8 cellular contexts compared by ENCODE assay signal in genomic region chr11:69640995-69641581, GRCh38. TPM values are rescaled to one million over a fixed set of nuclear protein-coding genes. Genes with fewer than 3 reads are reported as not detected.
DNase-seq lines count a peak whose midpoint lies in the region; ATAC-seq and TF ChIP-seq lines count a peak whose summit lies in the region.

CCND1 (plus strand) TSS chr11:69641156; CDS start chr11:69641314, 158 bp downstream.

- WGBS in adrenal gland, 4 donors = 0 to 2% (median 1%) methylated on average over 17 to 49 of the region's 49 CpGs
- WGBS in ovary, 3 donors = 0 to 1% (median 1%) methylated on average over 36 to 49 of the region's 49 CpGs

- H3K4me3 ChIP-seq in adrenal gland = peak within 1 kb of the TSS; percentile 40 to 73 (median 56)
- peak within 1 kb of the TSS; percentile 57 for H3K4me3 ChIP-seq in ovary

- peak in 3 of 6 experiments; percentile 2 to 23 (median 20) for TF ChIP-seq CTCF in adrenal gland (IDR thresholded peaks at IDR 0.05)
- TF ChIP-seq CTCF in ovary (IDR thresholded peaks at IDR 0.05) = no peak

- TF ChIP-seq POLR2A in adrenal gland (IDR thresholded peaks at IDR 0.05) (peak; percentile 82 to 97), ovary (IDR thresholded peaks at IDR 0.05) (no peak)

- peaks cover 2% of the 10 kb centered on the region for H3K27me3 ChIP-seq in adrenal gland
- peaks cover 7% of the 10 kb centered on the region for H3K27me3 ChIP-seq in ovary

- H3K36me3 ChIP-seq in adrenal gland (replicated peaks in 1 of 2) = peaks cover 0 to 7% of the 10 kb centered on the region in 2 donors
- H3K36me3 ChIP-seq in ovary = no peaks in the 10 kb centered on the region

- ATAC-seq in left cardiac atrium = peak; percentile 36 to 41
- no peak for ATAC-seq in GM19467 (IDR thresholded peaks at IDR 0.05; ENCODE audit: unreplicated experiment)

- H3K4me1 ChIP-seq in adrenal gland (replicated peaks in 1 of 2) = peaks cover 39 to 66% of the 10 kb centered on the region in 2 donors
- H3K4me1 ChIP-seq in ovary (ENCODE audit: insufficient read depth) = peaks cover 8% of the 10 kb centered on the region

- H3K27ac ChIP-seq in adrenal gland (peak within 1 kb of the TSS; percentile 60 to 88 (median 77)), ovary (peak within 1 kb of the TSS in 1 of 2 donors; percentile 28)

- DNase-seq in Ammon's horn (ENCODE audit: low spot score) (peak; percentile 69), GOT3 (lab: John Stamatoyannopoulos, UW) (peak; percentile 81), OCI-M1 (lab: John Stamatoyannopoulos, UW) (peak; percentile 100), adrenal gland (peak; percentile 75 to 92 (median 85)), left cardiac atrium (peak; percentile 78), ovary (no peak)
- no peak for DNase-seq in effector CD4-positive, alpha-beta T cell

- H3K9me3 ChIP-seq in adrenal gland (replicated peaks in 1 of 3) (no peaks in the 10 kb centered on the region), ovary (no peaks in the 10 kb centered on the region)

- intact Hi-C loops in adrenal gland (cut with DNase I) = loop anchor here (5.0 kb wide), 3 partner anchors 344 to 719 kb away; partner anchors contain the start of gene MYEOV (in 1 of the 2)
- intact Hi-C loops in left cardiac atrium (cut with DNase I) = loop anchor here (5.0 kb wide), 2 partner anchors 199 to 349 kb away; partner anchors contain the start of gene MYEOV (in 2 of the 2)
- intact Hi-C loops in ovary (cut with DNase I) = loop anchor here in 3 of 4 donors (5.0 to 10.0 kb wide), 2 partner anchors 536 to 539 kb away; no protein-coding TSS in a partner anchor

- TF ChIP-seq EP300 in ovary (IDR thresholded peaks at IDR 0.05) = no peak

RNA-seq across cellular contexts. Expression of gene CCND1, which starts in this region (rescaled TPM):
- 100 to 1,000 TPM in 4 of 8 donors, 10 to 100 TPM in 4; 74.3 to 149 (median 103) TPM for total RNA-seq in adrenal gland
- polyA plus RNA-seq in adrenal gland = 10 to 100 TPM; 12.1 to 42.9 (median 29.5) TPM
- total RNA-seq in left cardiac atrium = 100 to 1,000 TPM; 150 to 169 TPM
- total RNA-seq in ovary = 10 to 100 TPM in 5 of 7 donors, 1 to 10 TPM in 2; 6.0 to 58.9 (median 19.2) TPM
- polyA plus RNA-seq in ovary = 10 to 100 TPM in 1 of 2 donors, 1 to 10 TPM in 1; 3.4 to 19.3 TPM

Comparison
In these comparisons a context has a peak if more than half of its experiments do, and no peak if none do; other contexts are left out.
1. DNase-seq: peak in Ammon's horn (single experiment), GOT3 (single experiment), OCI-M1 (single experiment), adrenal gland (7 of 7) and left cardiac atrium (single experiment); none in ovary (0 of 5) and effector CD4-positive, alpha-beta T cell (single experiment).